ENCODE assay signal across 22 cellular contexts in the genomic region with DNA sequence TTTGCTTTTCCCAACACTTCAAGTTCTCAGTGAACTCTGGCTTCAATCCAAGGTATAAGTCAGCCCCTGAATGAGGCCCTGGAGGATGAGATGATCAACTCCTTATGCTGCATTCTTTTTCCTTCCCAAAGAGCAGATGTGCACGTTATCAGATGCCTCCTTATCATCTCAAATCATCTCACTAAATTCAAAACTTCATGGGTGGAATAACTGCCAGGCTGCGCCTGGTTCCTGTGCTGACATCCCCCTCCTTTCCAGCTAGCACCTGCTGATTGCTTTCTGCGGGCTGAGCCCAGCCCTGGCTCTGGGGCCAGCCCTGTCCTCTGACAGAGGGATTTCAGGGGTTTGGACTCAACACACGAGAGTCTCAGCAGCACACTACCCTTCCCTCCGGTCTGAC.
DNase-seq lines count a peak whose midpoint lies in the region; ATAC-seq and TF ChIP-seq lines count a peak whose summit lies in the region.
"Had no signal": no experiment of that assay in that cellular context is flagged by ENCODE, and none has a peak within 500 bp of the region (broad histone marks: within the 10 kb centered on the region; RNA-seq: fewer than 3 reads in every experiment).

No MANE protein-coding gene starts in this region.

- no peak overlapping the region for H3K9ac ChIP-seq in DND-41 (ENCODE audit: low read depth, low read length)
- H3K9ac ChIP-seq in SK-N-MC (ENCODE audit: insufficient read length): no peak overlapping the region

- no peak overlapping the region for H3K4me3 Mint-ChIP-seq in nephron
- H3K4me3 Mint-ChIP-seq: CD4-positive, CD25-positive, alpha-beta regulatory T cell had no signal

- H3K27ac ChIP-seq in DND-41 (ENCODE audit: low read length) (0 out of 2 replicates have a peak overlapping the region, but pooled peaks have one; percentile 7), SK-N-MC (no peak overlapping the region)
- H3K27ac ChIP-seq: HL-60, SJSA1 had no signal

- no peaks in the 10 kb centered on the region for H4K20me1 ChIP-seq in DND-41 (ENCODE audit: insufficient read depth, low read length)

- peaks cover 43% of the 10 kb centered on the region for H3K27me3 Mint-ChIP-seq in nephron (ENCODE audit: low read depth)

- H3K4me3 ChIP-seq in DND-41 (ENCODE audit: low read depth in 1 of 2, low read length in 2 of 2) (no peak overlapping the region), SK-N-MC (no peak overlapping the region)
- H3K4me3 ChIP-seq: K562, SJSA1 had no signal

- DNase-seq in DND-41: peak; percentile 18
- DNase-seq in NCI-H2171 (lab: John Stamatoyannopoulos, UW): peak; percentile 64
- DNase-seq in SK-N-MC (ENCODE audit: low read depth, low spot score): peak; percentile 2
- no peak for DNase-seq in NCI-H774 (lab: John Stamatoyannopoulos, UW)
- DNase-seq in HuH-7 (ENCODE audit: low spot score): no peak
- no peak for DNase-seq in NCI-H2107 (lab: John Stamatoyannopoulos, UW)
- DNase-seq: Caco-2; CD4-positive, CD25-positive, alpha-beta regulatory T cell; DMS53; H7; MV-4-11; NCI-H1417; NCI-H187 treated with DMSO at 0.1 percent for 48 hours; NCI-H510A treated with DMSO at 0.1 percent for 48 hours; NK-92 treated with Interleukin-12 subunit alpha and Interleukin-12 subunit beta, amount 100 ng/mL, for 24 hours; OCI-M1; RPMI8226; T-helper 1 cell had no signal

- no peaks in the 10 kb centered on the region for H3K79me2 ChIP-seq in DND-41 (ENCODE audit: insufficient read depth, low read length)

- no peaks in the 10 kb centered on the region for H3K36me3 Mint-ChIP-seq in nephron (ENCODE audit: low read depth)
- H3K36me3 Mint-ChIP-seq: CD4-positive, CD25-positive, alpha-beta regulatory T cell had no signal

- peak overlapping the region in 2 of 3 experiments; percentile 11 to 43 for H3K27ac Mint-ChIP-seq in nephron
- H3K27ac Mint-ChIP-seq: CD4-positive, CD25-positive, alpha-beta regulatory T cell had no signal

- ATAC-seq in DND-41 (ENCODE audit: insufficient read depth, low read depth): peak; percentile 54; the same call in 2 of the 3 replicates
- ATAC-seq: K562 had no signal

- TF ChIP-seq CTCF in DND-41 (IDR thresholded peaks at IDR 0.05; ENCODE audit: borderline replicate concordance, extremely low read depth, low read length, poor library complexity, severe bottlenecking): no peak
- TF ChIP-seq CTCF in nephron (IDR thresholded peaks at IDR 0.05; ENCODE audit: unreplicated experiment in 3 of 3): no peak

- no peak overlapping the region for H3K4me2 ChIP-seq in DND-41 (ENCODE audit: insufficient read depth, low read length)

- H3K27me3 ChIP-seq in DND-41 (ENCODE audit: insufficient read depth, low read length, poor library complexity): no peaks in the 10 kb centered on the region

- H3K9me3 ChIP-seq in DND-41 (ENCODE audit: insufficient read depth, low read length, severe bottlenecking) (no peaks in the 10 kb centered on the region), SK-N-MC (ENCODE audit: low read depth, low read length) (no peaks in the 10 kb centered on the region)
- H3K9me3 ChIP-seq: Caco-2, SJSA1 had no signal

- H3K36me3 ChIP-seq in DND-41 (ENCODE audit: insufficient read depth, low read length) (no peaks in the 10 kb centered on the region), SK-N-MC (ENCODE audit: insufficient read depth, low read length) (no peaks in the 10 kb centered on the region)
- H3K36me3 ChIP-seq: SJSA1 had no signal

- no peak overlapping the region for H2AFZ ChIP-seq in DND-41 (ENCODE audit: low read depth, low read length)

- H3K4me1 Mint-ChIP-seq in nephron: peaks cover 11% of the 10 kb centered on the region

- H3K4me1 ChIP-seq in DND-41 (ENCODE audit: insufficient read depth, low read length): peaks cover 24% of the 10 kb centered on the region
- H3K4me1 ChIP-seq: Caco-2, SJSA1 had no signal

- no peaks in the 10 kb centered on the region for H3K9me3 Mint-ChIP-seq in nephron

Comparison
In these comparisons a context has a peak if more than half of its experiments do, and no peak if none do; other contexts are left out.
1. DNase-seq: peak in DND-41 (single experiment), NCI-H2171 (single experiment) and SK-N-MC (single experiment); none in NCI-H774 (single experiment), HuH-7 (single experiment) and NCI-H2107 (single experiment).